1 cellular context compared by ENCODE assay signal in genomic region chr21:39527664-39528381, GRCh38.
TF ChIP-seq lines count a peak whose summit lies in the region.

No MANE protein-coding gene starts in this region.

TF ChIP-seq in HepG2, 621 proteins besides CTCF, POLR2A, EP300 and RAD21 (continued from another document):
- TF ChIP-seq, protein P1, sequence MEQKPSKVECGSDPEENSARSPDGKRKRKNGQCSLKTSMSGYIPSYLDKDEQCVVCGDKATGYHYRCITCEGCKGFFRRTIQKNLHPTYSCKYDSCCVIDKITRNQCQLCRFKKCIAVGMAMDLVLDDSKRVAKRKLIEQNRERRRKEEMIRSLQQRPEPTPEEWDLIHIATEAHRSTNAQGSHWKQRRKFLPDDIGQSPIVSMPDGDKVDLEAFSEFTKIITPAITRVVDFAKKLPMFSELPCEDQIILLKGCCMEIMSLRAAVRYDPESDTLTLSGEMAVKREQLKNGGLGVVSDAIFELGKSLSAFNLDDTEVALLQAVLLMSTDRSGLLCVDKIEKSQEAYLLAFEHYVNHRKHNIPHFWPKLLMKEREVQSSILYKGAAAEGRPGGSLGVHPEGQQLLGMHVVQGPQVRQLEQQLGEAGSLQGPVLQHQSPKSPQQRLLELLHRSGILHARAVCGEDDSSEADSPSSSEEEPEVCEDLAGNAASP (CRISPR knock-in tag; IDR thresholded peaks at IDR 0.05; ENCODE audit: borderline replicate concordance) = peak; percentile 59; the same call in 1 of the 2 replicates
- TF ChIP-seq HNF4G (IDR thresholded peaks at IDR 0.05; ENCODE audit: borderline replicate concordance, low read depth, low read length) (0 out of 2 replicates have a peak, but pooled peaks have one; percentile 5), HNF4G (CRISPR knock-in tag; IDR thresholded peaks at IDR 0.05; ENCODE audit: borderline replicate concordance, low read depth) (no peak), ZMYM4 (CRISPR knock-in tag; IDR thresholded peaks at IDR 0.05) (peak; percentile 33; the same call in 1 of the 2 replicates), ZNF614 (CRISPR knock-in tag; IDR thresholded peaks at IDR 0.05; ENCODE audit: borderline replicate concordance) (no peak), CREBL2 (CRISPR knock-in tag; IDR thresholded peaks at IDR 0.05; ENCODE audit: borderline replicate concordance) (no peak)
- TF ChIP-seq, protein P2, sequence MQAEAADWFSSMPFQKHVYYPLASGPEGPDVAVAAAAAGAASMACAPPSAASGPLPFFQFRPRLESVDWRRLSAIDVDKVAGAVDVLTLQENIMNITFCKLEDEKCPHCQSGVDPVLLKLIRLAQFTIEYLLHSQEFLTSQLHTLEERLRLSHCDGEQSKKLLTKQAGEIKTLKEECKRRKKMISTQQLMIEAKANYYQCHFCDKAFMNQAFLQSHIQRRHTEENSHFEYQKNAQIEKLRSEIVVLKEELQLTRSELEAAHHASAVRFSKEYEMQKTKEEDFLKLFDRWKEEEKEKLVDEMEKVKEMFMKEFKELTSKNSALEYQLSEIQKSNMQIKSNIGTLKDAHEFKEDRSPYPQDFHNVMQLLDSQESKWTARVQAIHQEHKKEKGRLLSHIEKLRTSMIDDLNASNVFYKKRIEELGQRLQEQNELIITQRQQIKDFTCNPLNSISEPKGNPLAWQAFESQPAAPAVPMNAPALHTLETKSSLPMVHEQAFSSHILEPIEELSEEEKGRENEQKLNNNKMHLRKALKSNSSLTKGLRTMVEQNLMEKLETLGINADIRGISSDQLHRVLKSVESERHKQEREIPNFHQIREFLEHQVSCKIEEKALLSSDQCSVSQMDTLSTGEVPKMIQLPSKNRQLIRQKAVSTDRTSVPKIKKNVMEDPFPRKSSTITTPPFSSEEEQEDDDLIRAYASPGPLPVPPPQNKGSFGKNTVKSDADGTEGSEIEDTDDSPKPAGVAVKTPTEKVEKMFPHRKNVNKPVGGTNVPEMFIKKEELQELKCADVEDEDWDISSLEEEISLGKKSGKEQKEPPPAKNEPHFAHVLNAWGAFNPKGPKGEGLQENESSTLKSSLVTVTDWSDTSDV (CRISPR knock-in tag; IDR thresholded peaks at IDR 0.05) = no peak
